In the genomic region with DNA sequence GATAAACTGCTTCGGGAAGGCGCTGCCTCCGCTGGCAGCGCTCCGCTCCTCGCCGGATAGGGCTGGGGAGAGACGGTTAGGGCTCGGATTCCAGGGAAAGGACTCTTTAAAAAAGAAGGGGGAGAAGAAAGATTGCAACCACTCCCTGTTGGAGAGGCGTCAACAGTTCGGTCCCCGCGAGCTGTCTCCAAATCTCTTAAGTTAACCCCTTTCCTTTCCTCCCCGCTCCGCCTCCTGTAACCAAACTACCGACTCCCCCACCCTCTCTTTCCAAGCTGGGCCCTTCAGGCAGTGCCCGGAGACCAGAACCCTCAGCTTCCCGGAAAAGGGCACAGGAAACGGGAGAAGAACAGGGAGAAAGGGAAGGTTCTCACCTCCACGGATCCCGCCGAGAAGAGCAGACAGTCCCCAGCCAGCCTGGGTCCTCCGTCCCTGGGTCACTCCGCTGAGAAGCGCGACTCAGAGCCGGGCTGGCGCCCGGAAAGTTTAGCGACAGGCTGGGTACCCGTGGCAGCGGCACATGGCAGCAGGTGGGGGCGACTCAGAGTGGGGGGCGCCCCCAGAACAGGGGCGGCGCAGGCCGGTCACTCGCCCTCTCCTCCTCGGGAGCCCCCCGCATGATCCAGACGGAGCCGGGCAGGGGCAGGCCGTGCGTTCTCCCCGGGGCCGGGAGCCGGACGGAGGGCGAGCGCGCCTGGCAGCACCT, we compare ENCODE assay signal across 1 cellular context.
A peak's percentile ranks its signal among the peaks of the same experiment; 100 is the strongest.
TF ChIP-seq lines count a peak whose summit lies in the region.

No MANE protein-coding gene starts in this region.

TF ChIP-seq in HepG2, 621 proteins besides CTCF, POLR2A, EP300 and RAD21 (continued from another document and continues in another):
- TF ChIP-seq PAX8 (CRISPR knock-in tag; IDR thresholded peaks at IDR 0.05; ENCODE audit: borderline replicate concordance) = 0 out of 2 replicates have a peak, but pooled peaks have one; percentile 0
- TF ChIP-seq ZNF510 (CRISPR knock-in tag; IDR thresholded peaks at IDR 0.05; ENCODE audit: low read depth) = peak; percentile 4; the same call in 1 of the 2 replicates
- no peak for TF ChIP-seq HOXA3 (CRISPR knock-in tag; IDR thresholded peaks at IDR 0.05)
- no peak for TF ChIP-seq PCBP2 (optimal IDR thresholded peaks at IDR 0.05; ENCODE audit: low read depth, low read length, poor library complexity, severe bottlenecking)
- peak; percentile 76 for TF ChIP-seq ZNF276 (CRISPR knock-in tag; IDR thresholded peaks at IDR 0.05; ENCODE audit: low read depth)
- TF ChIP-seq ZNF878 (CRISPR knock-in tag; IDR thresholded peaks at IDR 0.05) = 0 out of 2 replicates have a peak, but pooled peaks have one; percentile 50
- no peak for TF ChIP-seq KAT7 (CRISPR knock-in tag; IDR thresholded peaks at IDR 0.05; ENCODE audit: borderline replicate concordance)
- 0 out of 2 replicates have a peak, but pooled peaks have one; percentile 30 for TF ChIP-seq NCOA5 (CRISPR knock-in tag; IDR thresholded peaks at IDR 0.05)
- TF ChIP-seq USF2 (IDR thresholded peaks at IDR 0.05; ENCODE audit: low read depth, low read length) = no peak
- TF ChIP-seq USF2 (CRISPR knock-in tag; IDR thresholded peaks at IDR 0.05; ENCODE audit: borderline replicate concordance) = no peak
- 0 out of 2 replicates have a peak, but pooled peaks have one; percentile 1 for TF ChIP-seq ZNF800 (CRISPR knock-in tag; IDR thresholded peaks at IDR 0.05)
- TF ChIP-seq, protein P1, sequence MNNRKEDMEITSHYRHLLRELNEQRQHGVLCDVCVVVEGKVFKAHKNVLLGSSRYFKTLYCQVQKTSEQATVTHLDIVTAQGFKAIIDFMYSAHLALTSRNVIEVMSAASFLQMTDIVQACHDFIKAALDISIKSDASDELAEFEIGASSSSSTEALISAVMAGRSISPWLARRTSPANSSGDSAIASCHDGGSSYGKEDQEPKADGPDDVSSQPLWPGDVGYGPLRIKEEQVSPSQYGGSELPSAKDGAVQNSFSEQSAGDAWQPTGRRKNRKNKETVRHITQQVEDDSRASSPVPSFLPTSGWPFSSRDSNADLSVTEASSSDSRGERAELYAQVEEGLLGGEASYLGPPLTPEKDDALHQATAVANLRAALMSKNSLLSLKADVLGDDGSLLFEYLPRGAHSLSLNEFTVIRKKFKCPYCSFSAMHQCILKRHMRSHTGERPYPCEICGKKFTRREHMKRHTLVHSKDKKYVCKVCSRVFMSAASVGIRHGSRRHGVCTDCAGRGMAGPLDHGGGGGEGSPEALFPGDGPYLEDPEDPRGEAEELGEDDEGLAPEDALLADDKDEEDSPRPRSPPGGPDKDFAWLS (CRISPR knock-in tag; IDR thresholded peaks at IDR 0.05; ENCODE audit: borderline replicate concordance) = 0 out of 2 replicates have a peak, but pooled peaks have one; percentile 18
- TF ChIP-seq ZSCAN22 (CRISPR knock-in tag; IDR thresholded peaks at IDR 0.05) = no peak
- TF ChIP-seq ZNF619 (CRISPR knock-in tag; IDR thresholded peaks at IDR 0.05) = peak; percentile 8; the same call in 1 of the 2 replicates
- TF ChIP-seq PAWR (CRISPR knock-in tag; IDR thresholded peaks at IDR 0.05; ENCODE audit: borderline replicate concordance) = 0 out of 2 replicates have a peak, but pooled peaks have one; percentile 11
- TF ChIP-seq HNF4G (IDR thresholded peaks at IDR 0.05; ENCODE audit: borderline replicate concordance, low read depth, low read length) = no peak
- no peak for TF ChIP-seq HNF4G (CRISPR knock-in tag; IDR thresholded peaks at IDR 0.05; ENCODE audit: borderline replicate concordance, low read depth)
- TF ChIP-seq ZBTB2 (CRISPR knock-in tag; IDR thresholded peaks at IDR 0.05; ENCODE audit: low read depth) = 0 out of 2 replicates have a peak, but pooled peaks have one; percentile 4
- peak; percentile 43; the same call in 1 of the 2 replicates for TF ChIP-seq NRL (CRISPR knock-in tag; IDR thresholded peaks at IDR 0.05; ENCODE audit: borderline replicate concordance)
- TF ChIP-seq NR1H2 (CRISPR knock-in tag; IDR thresholded peaks at IDR 0.05; ENCODE audit: borderline replicate concordance, low read depth) = peak; percentile 61; the same call in 1 of the 2 replicates
- TF ChIP-seq NKX3-1 (CRISPR knock-in tag; IDR thresholded peaks at IDR 0.05) = peak; percentile 34
- 0 out of 2 replicates have a peak, but pooled peaks have one; percentile 15 for TF ChIP-seq ZNF317 (CRISPR knock-in tag; IDR thresholded peaks at IDR 0.05)
- TF ChIP-seq NFIC (IDR thresholded peaks at IDR 0.05; ENCODE audit: low read length) = no peak
- no peak for TF ChIP-seq JUN (CRISPR knock-in tag; IDR thresholded peaks at IDR 0.05)
- TF ChIP-seq KLF15 (CRISPR knock-in tag; IDR thresholded peaks at IDR 0.05; ENCODE audit: borderline replicate concordance) = 0 out of 2 replicates have a peak, but pooled peaks have one; percentile 39
- peak; percentile 15; the same call in 1 of the 2 replicates for TF ChIP-seq ZNF788 (CRISPR knock-in tag; IDR thresholded peaks at IDR 0.05; ENCODE audit: borderline replicate concordance)
- no peak for TF ChIP-seq ZNF784 (CRISPR knock-in tag; IDR thresholded peaks at IDR 0.05; ENCODE audit: borderline replicate concordance)
- 0 out of 2 replicates have a peak, but pooled peaks have one; percentile 26 for TF ChIP-seq SATB2 (CRISPR knock-in tag; IDR thresholded peaks at IDR 0.05)
- TF ChIP-seq ZNF333 (CRISPR knock-in tag; IDR thresholded peaks at IDR 0.05; ENCODE audit: borderline replicate concordance) = 0 out of 2 replicates have a peak, but pooled peaks have one; percentile 82
- TF ChIP-seq, protein P2, sequence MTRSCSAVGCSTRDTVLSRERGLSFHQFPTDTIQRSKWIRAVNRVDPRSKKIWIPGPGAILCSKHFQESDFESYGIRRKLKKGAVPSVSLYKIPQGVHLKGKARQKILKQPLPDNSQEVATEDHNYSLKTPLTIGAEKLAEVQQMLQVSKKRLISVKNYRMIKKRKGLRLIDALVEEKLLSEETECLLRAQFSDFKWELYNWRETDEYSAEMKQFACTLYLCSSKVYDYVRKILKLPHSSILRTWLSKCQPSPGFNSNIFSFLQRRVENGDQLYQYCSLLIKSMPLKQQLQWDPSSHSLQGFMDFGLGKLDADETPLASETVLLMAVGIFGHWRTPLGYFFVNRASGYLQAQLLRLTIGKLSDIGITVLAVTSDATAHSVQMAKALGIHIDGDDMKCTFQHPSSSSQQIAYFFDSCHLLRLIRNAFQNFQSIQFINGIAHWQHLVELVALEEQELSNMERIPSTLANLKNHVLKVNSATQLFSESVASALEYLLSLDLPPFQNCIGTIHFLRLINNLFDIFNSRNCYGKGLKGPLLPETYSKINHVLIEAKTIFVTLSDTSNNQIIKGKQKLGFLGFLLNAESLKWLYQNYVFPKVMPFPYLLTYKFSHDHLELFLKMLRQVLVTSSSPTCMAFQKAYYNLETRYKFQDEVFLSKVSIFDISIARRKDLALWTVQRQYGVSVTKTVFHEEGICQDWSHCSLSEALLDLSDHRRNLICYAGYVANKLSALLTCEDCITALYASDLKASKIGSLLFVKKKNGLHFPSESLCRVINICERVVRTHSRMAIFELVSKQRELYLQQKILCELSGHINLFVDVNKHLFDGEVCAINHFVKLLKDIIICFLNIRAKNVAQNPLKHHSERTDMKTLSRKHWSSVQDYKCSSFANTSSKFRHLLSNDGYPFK (CRISPR knock-in tag; IDR thresholded peaks at IDR 0.05; ENCODE audit: borderline replicate concordance) = no peak
- TF ChIP-seq, protein P3, sequence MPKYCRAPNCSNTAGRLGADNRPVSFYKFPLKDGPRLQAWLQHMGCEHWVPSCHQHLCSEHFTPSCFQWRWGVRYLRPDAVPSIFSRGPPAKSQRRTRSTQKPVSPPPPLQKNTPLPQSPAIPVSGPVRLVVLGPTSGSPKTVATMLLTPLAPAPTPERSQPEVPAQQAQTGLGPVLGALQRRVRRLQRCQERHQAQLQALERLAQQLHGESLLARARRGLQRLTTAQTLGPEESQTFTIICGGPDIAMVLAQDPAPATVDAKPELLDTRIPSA (CRISPR knock-in tag; IDR thresholded peaks at IDR 0.05; ENCODE audit: borderline replicate concordance) = 0 out of 2 replicates have a peak, but pooled peaks have one; percentile 12
- TF ChIP-seq AGO2 (optimal IDR thresholded peaks at IDR 0.05; ENCODE audit: low read depth, low read length) = peak; percentile 97
- 0 out of 2 replicates have a peak, but pooled peaks have one; percentile 14 for TF ChIP-seq GLI4 (CRISPR knock-in tag; IDR thresholded peaks at IDR 0.05; ENCODE audit: borderline replicate concordance)
- peak; percentile 57; the same call in 1 of the 2 replicates for TF ChIP-seq ZNF841 (CRISPR knock-in tag; IDR thresholded peaks at IDR 0.05; ENCODE audit: borderline replicate concordance)
- TF ChIP-seq, protein P4, sequence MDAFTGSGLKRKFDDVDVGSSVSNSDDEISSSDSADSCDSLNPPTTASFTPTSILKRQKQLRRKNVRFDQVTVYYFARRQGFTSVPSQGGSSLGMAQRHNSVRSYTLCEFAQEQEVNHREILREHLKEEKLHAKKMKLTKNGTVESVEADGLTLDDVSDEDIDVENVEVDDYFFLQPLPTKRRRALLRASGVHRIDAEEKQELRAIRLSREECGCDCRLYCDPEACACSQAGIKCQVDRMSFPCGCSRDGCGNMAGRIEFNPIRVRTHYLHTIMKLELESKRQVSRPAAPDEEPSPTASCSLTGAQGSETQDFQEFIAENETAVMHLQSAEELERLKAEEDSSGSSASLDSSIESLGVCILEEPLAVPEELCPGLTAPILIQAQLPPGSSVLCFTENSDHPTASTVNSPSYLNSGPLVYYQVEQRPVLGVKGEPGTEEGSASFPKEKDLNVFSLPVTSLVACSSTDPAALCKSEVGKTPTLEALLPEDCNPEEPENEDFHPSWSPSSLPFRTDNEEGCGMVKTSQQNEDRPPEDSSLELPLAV (CRISPR knock-in tag; conservative IDR thresholded peaks at IDR 0.05; ENCODE audit: low read depth) = 0 out of 2 replicates have a peak, but pooled peaks have one; percentile 67
- TF ChIP-seq ZNF10 (CRISPR knock-in tag; IDR thresholded peaks at IDR 0.05; ENCODE audit: borderline replicate concordance, low read depth) = 0 out of 2 replicates have a peak, but pooled peaks have one; percentile 6
- 0 out of 2 replicates have a peak, but pooled peaks have one; percentile 58 for TF ChIP-seq ZNF530 (CRISPR knock-in tag; IDR thresholded peaks at IDR 0.05; ENCODE audit: low read depth)
- no peak for TF ChIP-seq BRD4 (CRISPR knock-in tag; IDR thresholded peaks at IDR 0.05)
- TF ChIP-seq JUND (CRISPR knock-in tag; IDR thresholded peaks at IDR 0.05) = no peak
- no peak for TF ChIP-seq ZNF256 (CRISPR knock-in tag; conservative IDR thresholded peaks at IDR 0.05)
- no peak for TF ChIP-seq NFRKB (IDR thresholded peaks at IDR 0.05)
- no peak for TF ChIP-seq TOPORS (CRISPR knock-in tag; IDR thresholded peaks at IDR 0.05)
- TF ChIP-seq BRCA1 (CRISPR knock-in tag; IDR thresholded peaks at IDR 0.05) = peak; percentile 17; the same call in 1 of the 2 replicates
